13 cellular contexts compared by ENCODE assay signal in the genomic region with DNA sequence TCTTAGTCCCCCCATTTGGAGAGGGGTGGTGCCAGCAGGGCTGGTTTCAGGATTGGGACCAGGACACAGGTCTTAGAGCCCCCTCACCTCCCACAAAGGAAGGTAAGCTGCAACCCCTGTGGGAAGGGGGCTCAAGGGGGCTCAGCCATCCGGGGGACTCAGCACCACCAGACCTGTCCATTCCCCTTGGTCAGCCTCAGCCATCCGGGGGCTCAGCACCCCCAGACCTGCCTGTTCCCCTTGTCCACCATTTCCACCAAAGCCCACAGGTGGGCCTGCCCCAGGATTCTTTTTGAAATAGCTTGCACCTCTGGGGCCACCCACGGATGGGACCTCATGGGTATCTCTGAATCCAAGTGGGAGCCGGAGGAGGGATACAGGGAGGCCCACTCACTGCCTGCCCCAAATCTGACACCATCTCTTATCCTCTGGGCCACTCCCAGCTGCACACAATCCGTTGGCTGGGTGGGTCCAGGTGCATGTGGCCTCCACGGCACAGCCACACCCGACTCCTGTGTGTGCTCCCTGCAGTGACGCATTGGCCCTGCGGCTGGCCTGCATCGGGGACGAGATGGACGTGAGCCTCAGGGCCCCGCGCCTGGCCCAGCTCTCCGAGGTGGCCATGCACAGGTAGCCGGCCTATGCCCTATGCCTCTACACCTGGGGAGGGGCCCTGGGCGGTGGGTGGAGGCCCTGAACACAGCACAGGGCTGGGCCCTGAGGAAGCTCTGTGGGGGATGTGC. TPM values are rescaled to one million over a fixed set of nuclear protein-coding genes. Genes with fewer than 3 reads are reported as not detected.
A peak's percentile ranks its signal among the peaks of the same experiment; 100 is the strongest.
DNase-seq lines count a peak whose midpoint lies in the region; ATAC-seq, FAIRE-seq and TF ChIP-seq lines count a peak whose summit lies in the region.
"Had no signal": no experiment of that assay in that cellular context is flagged by ENCODE, and none has a peak within 500 bp of the region (broad histone marks: within the 10 kb centered on the region; RNA-seq: fewer than 3 reads in every experiment).

No MANE protein-coding gene starts in this region.

- TF ChIP-seq CTCF in HL-60 (IDR thresholded peaks at IDR 0.05; ENCODE audit: insufficient read depth, low read length): no peak
- TF ChIP-seq CTCF in mammary epithelial cell (conservative IDR thresholded peaks at IDR 0.05 in 1 of 2, IDR thresholded peaks at IDR 0.05 in 1 of 2; ENCODE audit: extremely low read depth in 1 of 2, insufficient read depth in 1 of 2, low read depth in 1 of 2, low read length in 2 of 2): no peak
- no peak for TF ChIP-seq CTCF in pancreas (IDR thresholded peaks at IDR 0.05)

- FAIRE-seq in pancreas (lab: Jason Lieb, UNC): no peak

- H3K9ac ChIP-seq in mammary epithelial cell (ENCODE audit: insufficient read depth, low read length): no peak overlapping the region

- CTCF ChIA-PET in mammary epithelial cell (lab: Charles Lee; ENCODE audit: low non-redundant PET): interaction anchor here (1.0 kb wide), 1 partner anchor 60 kb away, joined by 4 read pairs; a partner anchor contains a TSS

- peak overlapping the region; percentile 42 for H3K4me2 ChIP-seq in mammary epithelial cell (ENCODE audit: insufficient read depth, low read depth, low read length)

- dilution Hi-C loops in mammary epithelial cell (cut with HindIII; ENCODE audit: low sequenced_read_pairs): no loop called here

- peak overlapping the region; percentile 86 for H3K27ac ChIP-seq in HL-60 (replicated peaks)
- peak overlapping the region; percentile 69 for H3K27ac ChIP-seq in mammary epithelial cell (ENCODE audit: insufficient read depth, low read depth, low read length)
- peak overlapping the region in 2 of 4 donors; percentile 41 to 52 for H3K27ac ChIP-seq in pancreas
- H3K27ac ChIP-seq: psoas muscle had no signal

- H3K79me2 ChIP-seq in mammary epithelial cell (ENCODE audit: insufficient read depth, low read length): no peaks in the 10 kb centered on the region

- 84% methylated on average over 10 of the region's 17 CpGs for whole genome bisulfite sequencing in mammary epithelial cell (ENCODE audit: low coverage, missing lambda C conversion rate)
- 90 to 91% methylated on average over 17 of the region's 17 CpGs for WGBS in pancreas, 2 donors

- H3K4me3 ChIP-seq in HL-60 (replicated peaks; ENCODE audit: insufficient read depth, low read length) (no peak overlapping the region), mammary epithelial cell (replicated peaks in 1 of 3; ENCODE audit: insufficient read depth in 1 of 3, low read depth in 2 of 3, low read length in 3 of 3) (no peak overlapping the region), pancreas (no peak overlapping the region)
- H3K4me3 ChIP-seq: psoas muscle had no signal

- DNase-seq in HL-60 (ENCODE audit: low read depth in 1 of 2, low spot score in 1 of 2) (no peak), mammary epithelial cell (peak; percentile 14), pancreas (no peak), Kasumi-1 (lab: John Stamatoyannopoulos, UW) (no peak), nucleus accumbens (lab: John Stamatoyannopoulos, UW) (no peak)
- DNase-seq in activated CD4-positive, alpha-beta T cell treated with anti-CD3 and anti-CD28 coated beads for 48 hours: no peak
- DNase-seq: anterior cingulate cortex; CD4-positive, CD25-positive, alpha-beta regulatory T cell; effector memory CD8-positive, alpha-beta T cell; hippocampal formation; NCI-H526; psoas muscle; SIG-M5 had no signal

- H3K9me3 ChIP-seq in mammary epithelial cell (replicated peaks; ENCODE audit: insufficient read depth, low read length): no peaks in the 10 kb centered on the region
- no peaks in the 10 kb centered on the region for H3K9me3 ChIP-seq in pancreas
- H3K9me3 ChIP-seq: psoas muscle had no signal

- H2AFZ ChIP-seq in mammary epithelial cell (ENCODE audit: low read depth, low read length): peak overlapping the region; percentile 43

- H3K27me3 ChIP-seq in HL-60 (ENCODE audit: insufficient read depth, poor library complexity, severe bottlenecking) (no peaks in the 10 kb centered on the region), mammary epithelial cell (ENCODE audit: insufficient read depth, low read length) (no peaks in the 10 kb centered on the region), pancreas (no peaks in the 10 kb centered on the region)

- BruUV-seq in mammary epithelial cell (replicated peaks; lab: Mats Ljungman, UMichigan): no TSS peak

- intact Hi-C loops in mammary epithelial cell (cut with micrococcal nuclease): no loop called here
- intact Hi-C loops in pancreas (cut with DNase I): no loop called here

- H3K4me1 ChIP-seq in mammary epithelial cell (ENCODE audit: insufficient read depth, low read length) (peaks cover 24% of the 10 kb centered on the region), pancreas (peaks cover 5 to 12% (median 10%) of the 10 kb centered on the region in 3 donors)

- H3K36me3 ChIP-seq in mammary epithelial cell (ENCODE audit: insufficient read depth, low read length) (peaks cover 2% of the 10 kb centered on the region), pancreas (peaks cover 0 to under 1% (median 0%) of the 10 kb centered on the region in 3 donors)

- in situ Hi-C loops in mammary epithelial cell (cut with MboI; ENCODE audit: low sequenced_read_pairs in 2 of 2): no loop called here

- no peaks in the 10 kb centered on the region for H4K20me1 ChIP-seq in mammary epithelial cell (ENCODE audit: insufficient read depth, low read length)

- peak in 3 of 4 donors; percentile 7 to 48 (median 44) for ATAC-seq in pancreas
- ATAC-seq: effector memory CD8-positive, alpha-beta T cell had no signal

RNA-seq across cellular contexts. Expression of a gene that starts 15.9 kb away (rescaled TPM):
- total RNA-seq in mammary epithelial cell (10 to 100 TPM; 17.5 to 18.7 TPM), pancreas (10 to 100 TPM in 3 of 6 donors, 1 to 10 TPM in 3; 7.0 to 12.8 (median 9.6) TPM)
- polyA plus RNA-seq in mammary epithelial cell (19.9 TPM), pancreas (10 to 100 TPM; 13.7 to 14.1 TPM)
- 11.4 TPM for polyA minus RNA-seq in mammary epithelial cell

RNA-seq across cellular contexts. Expression of a gene that starts 16.8 kb away (rescaled TPM):
- total RNA-seq in mammary epithelial cell (1 to 10 TPM; 2.0 to 3.7 TPM), pancreas (1 to 10 TPM in 4 of 6 donors, under 1 TPM in 2; 0.97 to 8.4 (median 1.4) TPM)
- polyA plus RNA-seq in mammary epithelial cell (2.6 TPM), pancreas (1 to 10 TPM; 4.5 to 5.2 TPM)
- 4.9 TPM for polyA minus RNA-seq in mammary epithelial cell
- total RNA-seq: psoas muscle had no signal
- polyA plus RNA-seq: psoas muscle had no signal

RNA-seq across cellular contexts. Expression of a gene that starts 24.0 kb away (rescaled TPM):
- 100 to 1,000 TPM; 267 to 360 TPM for total RNA-seq in mammary epithelial cell
- 270 TPM for polyA plus RNA-seq in mammary epithelial cell
- 50.0 TPM for polyA minus RNA-seq in mammary epithelial cell
- 10 to 100 TPM; 24.2 to 63.2 (median 34.7) TPM for total RNA-seq in pancreas
- polyA plus RNA-seq in pancreas: 10 to 100 TPM; 62.4 to 79.6 TPM

RNA-seq across cellular contexts. Expression of a gene that starts 38.1 kb away (rescaled TPM):
- total RNA-seq in mammary epithelial cell (10 to 100 TPM in 1 of 2 donors, 1 to 10 TPM in 1; 3.6 to 12.0 TPM), pancreas (1 to 10 TPM; 1.5 to 4.5 (median 2.0) TPM)
- polyA plus RNA-seq in mammary epithelial cell (3.3 TPM), pancreas (1 to 10 TPM; 2.6 to 5.1 TPM)
- 5.2 TPM for polyA minus RNA-seq in mammary epithelial cell

RNA-seq across cellular contexts. Expression of a gene that starts 59.6 kb away (rescaled TPM):
- total RNA-seq in mammary epithelial cell (10 to 100 TPM; 37.7 to 62.6 TPM), pancreas (10 to 100 TPM; 10.6 to 22.2 (median 16.1) TPM)
- polyA plus RNA-seq in mammary epithelial cell (27.4 TPM), pancreas (10 to 100 TPM; 13.7 to 14.2 TPM)
- 73.9 TPM for polyA minus RNA-seq in mammary epithelial cell

Comparison
In these comparisons a context has a peak if more than half of its experiments do, and no peak if none do; other contexts are left out.
1. RNA of a gene that starts 24.0 kb away (total RNA-seq): 267 to 360 TPM in mammary epithelial cell; 24.2 to 63.2 TPM in pancreas; every median in the first group is over 4 times any median in the second.